ENCODE assay signal across 1 cellular context in genomic region chr3:38587548-38588131, GRCh38.
TF ChIP-seq lines count a peak whose summit lies in the region.

No MANE protein-coding gene starts in this region.

TF ChIP-seq in HepG2, 621 proteins besides CTCF, POLR2A, EP300 and RAD21 (continued from another document):
- TF ChIP-seq TRIM22 (IDR thresholded peaks at IDR 0.05) (no peak), THAP7 (CRISPR knock-in tag; IDR thresholded peaks at IDR 0.05) (no peak), ZUFSP (CRISPR knock-in tag; IDR thresholded peaks at IDR 0.05; ENCODE audit: borderline replicate concordance) (no peak), HHEX (CRISPR knock-in tag; IDR thresholded peaks at IDR 0.05) (no peak), NRL (CRISPR knock-in tag; IDR thresholded peaks at IDR 0.05; ENCODE audit: borderline replicate concordance) (no peak), KAT8 (CRISPR knock-in tag; IDR thresholded peaks at IDR 0.05) (no peak), SP140L (CRISPR knock-in tag; IDR thresholded peaks at IDR 0.05; ENCODE audit: borderline replicate concordance) (no peak), DR1 (CRISPR knock-in tag; IDR thresholded peaks at IDR 0.05) (no peak), MLLT10 (CRISPR knock-in tag; IDR thresholded peaks at IDR 0.05) (no peak), GATA4 (IDR thresholded peaks at IDR 0.05; ENCODE audit: borderline replicate concordance, low read depth) (no peak), ZGPAT (CRISPR knock-in tag; IDR thresholded peaks at IDR 0.05) (no peak), ZNF816 (CRISPR knock-in tag; IDR thresholded peaks at IDR 0.05; ENCODE audit: borderline replicate concordance) (no peak)
